Comparison of ENCODE assay signal across 22 cellular contexts in genomic region chr10:878895-879294, GRCh38. TPM values are rescaled to one million over a fixed set of nuclear protein-coding genes. Genes with fewer than 3 reads are reported as not detected.
A peak's percentile ranks its signal among the peaks of the same experiment; 100 is the strongest.
DNase-seq lines count a peak whose midpoint lies in the region; ATAC-seq, FAIRE-seq and TF ChIP-seq lines count a peak whose summit lies in the region.
"Had no signal": no experiment of that assay in that cellular context is flagged by ENCODE, and none has a peak within 500 bp of the region (broad histone marks: within the 10 kb centered on the region; RNA-seq: fewer than 3 reads in every experiment).

No MANE protein-coding gene starts in this region.

- H2AFZ ChIP-seq in endothelial cell of umbilical vein (ENCODE audit: low read depth, low read length) (no peak overlapping the region), osteoblast (ENCODE audit: low read length) (no peak overlapping the region)

- no TSS peak for BruUV-seq in endothelial cell of umbilical vein (replicated peaks; lab: Mats Ljungman, UMichigan)

- no peak for FAIRE-seq in endothelial cell of umbilical vein (lab: Jason Lieb, UNC)
- FAIRE-seq: pancreas had no signal

- ATAC-seq in Right ventricle myocardium inferior (no peak), lower lobe of right lung (no peak)
- ATAC-seq: natural killer cell treated with Interleukin-12 subunit alpha and Interleukin-12 subunit beta and Interleukin-15 and Interleukin-18, amount 100 ng/mL, for 72 hours; SK-N-SH treated with all-trans-retinoic acid at 6 μM for 48 hours had no signal

- peak overlapping the region; percentile 43 for H3K27ac ChIP-seq in left ventricle myocardium inferior (replicated peaks)
- no peak overlapping the region for H3K27ac ChIP-seq in endothelial cell of umbilical vein (ENCODE audit: insufficient read depth, low read depth, low read length)
- peak overlapping the region; percentile 44 for H3K27ac ChIP-seq in lower lobe of right lung
- no peak overlapping the region for H3K27ac ChIP-seq in osteoblast (ENCODE audit: low read depth, low read length)
- H3K27ac ChIP-seq: pancreas had no signal

- H3K27me3 ChIP-seq in left ventricle myocardium inferior (ENCODE audit: low read depth) = no peaks in the 10 kb centered on the region
- H3K27me3 ChIP-seq in endothelial cell of umbilical vein (ENCODE audit: control insufficient read depth in 2 of 2, insufficient read depth in 2 of 2, low read length in 2 of 2) = no peaks in the 10 kb centered on the region
- no peaks in the 10 kb centered on the region for H3K27me3 ChIP-seq in lower lobe of right lung (ENCODE audit: low read depth)
- no peaks in the 10 kb centered on the region for H3K27me3 ChIP-seq in osteoblast (ENCODE audit: insufficient read depth, low read length)
- H3K27me3 ChIP-seq: breast epithelium, pancreas, sigmoid colon had no signal

- H3K9me1 ChIP-seq in endothelial cell of umbilical vein (replicated peaks; ENCODE audit: control insufficient read depth, extremely low read depth, insufficient read depth, low read length) = no peaks in the 10 kb centered on the region

- POLR2A ChIA-PET in endothelial cell of umbilical vein (lab: Charles Lee) = no interaction called here

- H4K20me1 ChIP-seq in endothelial cell of umbilical vein (replicated peaks; ENCODE audit: control insufficient read depth, extremely low read depth, insufficient read depth, low read length) = no peaks in the 10 kb centered on the region
- H4K20me1 ChIP-seq in osteoblast (ENCODE audit: insufficient read depth, low read length) = peaks cover 17% of the 10 kb centered on the region

- H3K9ac ChIP-seq in endothelial cell of umbilical vein (replicated peaks; ENCODE audit: extremely low read depth, insufficient read depth, low read length) = no peak overlapping the region

- TF ChIP-seq POLR2A in endothelial cell of umbilical vein (IDR thresholded peaks at IDR 0.05; ENCODE audit: low read depth, low read length) = no peak

- intact Hi-C loops in left ventricle myocardium inferior (cut with micrococcal nuclease) (no loop called here), Right ventricle myocardium inferior (cut with DNase I) (no loop called here), endothelial cell of umbilical vein (cut with micrococcal nuclease) (no loop called here), lower lobe of right lung (cut with DNase I) (no loop called here)

- H3K9me3 ChIP-seq in left ventricle myocardium inferior (replicated peaks) (no peaks in the 10 kb centered on the region), endothelial cell of umbilical vein (replicated peaks; ENCODE audit: control insufficient read depth, insufficient read depth, low read length) (no peaks in the 10 kb centered on the region), lower lobe of right lung (no peaks in the 10 kb centered on the region), osteoblast (ENCODE audit: low read depth, low read length) (no peaks in the 10 kb centered on the region)
- H3K9me3 ChIP-seq: breast epithelium, mucosa of descending colon, pancreas, sigmoid colon had no signal

- peak overlapping the region; percentile 21 for H3K4me2 ChIP-seq in endothelial cell of umbilical vein (ENCODE audit: insufficient read depth, low read length)
- no peak overlapping the region for H3K4me2 ChIP-seq in osteoblast (ENCODE audit: insufficient read depth, low read length)

- H3K79me2 ChIP-seq in endothelial cell of umbilical vein (ENCODE audit: control insufficient read depth, insufficient read depth, low read length) (peaks cover 43% of the 10 kb centered on the region), osteoblast (ENCODE audit: insufficient read depth, low read length) (peaks cover 68% of the 10 kb centered on the region)

- CTCF ChIA-PET in endothelial cell of umbilical vein (lab: Charles Lee) = no interaction called here

- H3K36me3 ChIP-seq in left ventricle myocardium inferior (peaks cover 57% of the 10 kb centered on the region), endothelial cell of umbilical vein (ENCODE audit: control insufficient read depth in 2 of 2, extremely low read depth in 1 of 2, insufficient read depth in 2 of 2, low read length in 2 of 2) (peaks cover 17 to 26% of the 10 kb centered on the region in 2 experiments), lower lobe of right lung (peaks cover 69% of the 10 kb centered on the region), osteoblast (ENCODE audit: insufficient read depth, low read length) (peaks cover 37% of the 10 kb centered on the region)
- H3K36me3 ChIP-seq: breast epithelium had no signal

- H3K4me3 ChIP-seq in left ventricle myocardium inferior (no peak overlapping the region), endothelial cell of umbilical vein (replicated peaks in 1 of 3; ENCODE audit: insufficient read depth in 1 of 3, low read depth in 1 of 3, low read length in 3 of 3) (no peak overlapping the region), lower lobe of right lung (no peak overlapping the region), osteoblast (ENCODE audit: insufficient read depth, low read length) (no peak overlapping the region)
- H3K4me3 ChIP-seq: breast epithelium, mucosa of descending colon, pancreas, sigmoid colon had no signal

- DNase-seq in left ventricle myocardium inferior (no peak), Right ventricle myocardium inferior (ENCODE audit: missing footprints) (no peak), endothelial cell of umbilical vein (ENCODE audit: low read depth, low spot score) (no peak), lower lobe of right lung (no peak), osteoblast (ENCODE audit: insufficient read length, low spot score, missing footprints) (no peak), cerebellar nuclear complex (lab: John Stamatoyannopoulos, UW) (no peak), NCI-H146 treated with DMSO at 0.1 percent for 48 hours (lab: John Stamatoyannopoulos, UW; ENCODE audit: unreplicated experiment) (no peak)
- DNase-seq: activated CD4-positive, alpha-beta T cell treated with anti-CD3 and anti-CD28 coated beads for 48 hours; activated naive CD4-positive, alpha-beta T cell treated with Interleukin-2 at 50 U/mL for 16 hours; activated T-cell treated with anti-CD3 and anti-CD28 coated beads, Interleukin-2, amount 50 U/mL, for 48 hours; amniotic stem cell; cortex of kidney; DMS153; mucosa of descending colon; NCI-H146; NCI-H446 treated with DMSO at 0.1 percent for 48 hours; pancreas; stimulated activated naive CD4-positive, alpha-beta T cell had no signal

- H3K4me1 ChIP-seq in left ventricle myocardium inferior (peaks cover 42% of the 10 kb centered on the region), endothelial cell of umbilical vein (ENCODE audit: control insufficient read depth, extremely low read depth, insufficient read depth, low read length) (peaks cover 6% of the 10 kb centered on the region), lower lobe of right lung (peaks cover 19% of the 10 kb centered on the region), osteoblast (ENCODE audit: insufficient read depth, low read length) (no peaks in the 10 kb centered on the region)
- H3K4me1 ChIP-seq: breast epithelium had no signal

- TF ChIP-seq CTCF in left ventricle myocardium inferior (IDR thresholded peaks at IDR 0.05; ENCODE audit: borderline replicate concordance) (no peak), endothelial cell of umbilical vein (IDR thresholded peaks at IDR 0.05; ENCODE audit: extremely low read depth in 1 of 2, insufficient read depth in 1 of 2, low read depth in 1 of 2, low read length in 2 of 2) (no peak), lower lobe of right lung (IDR thresholded peaks at IDR 0.05) (no peak), osteoblast (IDR thresholded peaks at IDR 0.05; ENCODE audit: extremely low read depth, low read depth, low read length) (no peak)

- dilution Hi-C loops in endothelial cell of umbilical vein (cut with MboI; ENCODE audit: extremely low pct_ligation_motif_present, low sequenced_read_pairs) = no loop called here

TF ChIP-seq in endothelial cell of umbilical vein, 7 proteins besides CTCF, POLR2A, EP300 and RAD21:
- TF ChIP-seq JUN (IDR thresholded peaks at IDR 0.05; ENCODE audit: borderline replicate concordance, insufficient read depth, insufficient read length, low read depth) (no peak), MAX (IDR thresholded peaks at IDR 0.05; ENCODE audit: insufficient read depth, insufficient read length) (no peak), FOS (IDR thresholded peaks at IDR 0.05; ENCODE audit: borderline replicate concordance, insufficient read depth, low read length) (no peak), GATA2 (IDR thresholded peaks at IDR 0.05; ENCODE audit: insufficient read depth, insufficient read length, low read depth, low read length) (no peak), POLR2AphosphoS5 (IDR thresholded peaks at IDR 0.05; ENCODE audit: insufficient read depth, low read depth, low read length) (no peak), EZH2 (IDR thresholded peaks at IDR 0.05; ENCODE audit: borderline replicate concordance, low read depth, low read length, severe bottlenecking) (no peak), MYC (IDR thresholded peaks at IDR 0.05; ENCODE audit: low read depth, low read length) (no peak)
TF ChIP-seq in endothelial cell of umbilical vein: peak in this region for 0.

RNA-seq across cellular contexts. Expression of gene LARP4B, which starts 52.6 kb away (rescaled TPM):
- 64.2 TPM for total RNA-seq in left ventricle myocardium inferior
- total RNA-seq in Right ventricle myocardium inferior = 58.9 TPM
- total RNA-seq in endothelial cell of umbilical vein = 101 TPM in 2 replicates
- 22.9 and 27.4 TPM in 2 replicates for polyA plus RNA-seq in endothelial cell of umbilical vein
- polyA plus RNA-seq in endothelial cell of umbilical vein (2011; cell fraction: cytosol; rRNA removed) = 23.0 and 26.8 TPM in 2 replicates
- 98.7 and 106 TPM in 2 replicates for polyA plus RNA-seq in endothelial cell of umbilical vein (2011; cell fraction: nucleus; rRNA removed)
- polyA plus RNA-seq in endothelial cell of umbilical vein (2012) = 33.7 and 34.0 TPM in 2 replicates
- polyA minus RNA-seq in endothelial cell of umbilical vein = 115 and 135 TPM in 2 replicates
- polyA minus RNA-seq in endothelial cell of umbilical vein (2011; cell fraction: cytosol; rRNA and poly(A)+ RNA removed) = 44.7 TPM
- 132 and 144 TPM in 2 replicates for polyA minus RNA-seq in endothelial cell of umbilical vein (2011; cell fraction: nucleus; rRNA and poly(A)+ RNA removed)
- total RNA-seq in lower lobe of right lung = 114 TPM
- 44.5 and 46.0 TPM in 2 replicates for total RNA-seq in osteoblast

Comparison
In these comparisons a context has a peak if more than half of its experiments do, and no peak if none do; other contexts are left out.
1. H3K27ac ChIP-seq: peak in left ventricle myocardium inferior (single experiment) and lower lobe of right lung (single experiment); none in endothelial cell of umbilical vein (single experiment) and osteoblast (single experiment).